In the genomic region with DNA sequence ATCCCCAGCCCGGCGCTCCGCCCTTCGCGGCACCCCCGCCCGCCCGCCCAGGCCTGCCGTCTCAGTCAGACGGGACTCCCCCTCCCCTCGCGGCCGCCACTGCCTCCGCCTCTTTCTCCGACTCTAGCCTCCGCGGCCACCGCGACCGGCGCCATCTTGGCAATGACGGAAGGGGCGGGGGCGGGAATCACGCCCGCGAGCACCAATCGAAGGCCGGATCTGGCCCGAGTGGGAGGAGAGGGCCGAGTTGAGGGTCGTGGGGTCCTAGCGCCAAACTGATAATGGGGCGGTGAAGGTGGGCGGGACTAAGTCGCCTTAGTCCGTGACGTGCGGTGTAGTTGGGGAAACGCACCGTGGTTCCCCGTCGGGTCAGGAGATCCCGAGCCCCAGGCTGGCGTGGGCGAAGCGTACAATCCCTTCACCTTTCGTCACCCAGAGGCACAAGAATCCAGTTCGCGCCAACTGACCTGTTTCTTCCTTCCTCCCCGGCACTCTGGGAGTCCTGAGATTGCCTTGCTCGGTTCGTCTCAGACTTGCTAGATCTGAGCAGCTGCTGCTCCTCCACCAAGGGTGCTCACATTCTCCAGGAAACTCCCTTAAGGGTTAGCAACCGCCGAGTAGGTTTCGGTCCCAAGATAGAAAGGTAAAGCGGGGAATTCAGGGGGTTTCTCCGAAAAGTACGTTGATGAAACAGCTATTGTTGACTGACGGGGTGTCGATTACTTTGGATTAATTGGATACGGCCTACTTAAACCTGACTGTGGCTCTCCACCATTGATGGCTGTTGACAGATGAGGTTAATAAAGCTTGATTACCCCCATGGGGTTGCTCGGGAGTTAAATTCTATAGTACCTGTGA, we compare ENCODE assay signal across 8 cellular contexts. TPM values are rescaled to one million over a fixed set of nuclear protein-coding genes. Genes with fewer than 3 reads are reported as not detected.
DNase-seq lines count a peak whose midpoint lies in the region; ATAC-seq and TF ChIP-seq lines count a peak whose summit lies in the region.

A gene (minus strand): TSS at position 164 of the 858 bp plus-strand sequence. CDS start 35,843 bp downstream, outside the sequence.

- peak within 1 kb of the TSS; percentile 85 for H3K4me3 ChIP-seq in CD8-positive, alpha-beta T cell (ENCODE audit: low read depth, low read length)

- peaks cover 42% of the 10 kb centered on the region for H3K4me1 Mint-ChIP-seq in CD8-positive, alpha-beta T cell (ENCODE audit: low read depth)

- peaks cover 31% of the 10 kb centered on the region for H3K4me1 ChIP-seq in CD8-positive, alpha-beta T cell (ENCODE audit: insufficient read depth, low read length)

- H3K4me3 Mint-ChIP-seq in CD8-positive, alpha-beta T cell = peak within 1 kb of the TSS; percentile 88

- H3K36me3 ChIP-seq in CD8-positive, alpha-beta T cell (ENCODE audit: insufficient read depth, low read length) = no peaks in the 10 kb centered on the region

- intact Hi-C loops in CD8-positive, alpha-beta T cell (cut with DNase I, micrococcal nuclease) = loop anchor here (1.0 to 5.0 kb wide), 7 partner anchors 15 to 180 kb away; a partner anchor contains a TSS

- CTCF ChIA-PET in CD8-positive, alpha-beta T cell (lab: Charles Lee) = interaction anchor here (0.6 to 5.1 kb wide), 10 partner anchors 13 to 714 kb away, joined by 3 to 27 read pairs (median 5); no protein-coding TSS in a partner anchor

- peaks cover 15% of the 10 kb centered on the region for H3K36me3 Mint-ChIP-seq in CD8-positive, alpha-beta T cell

- DNase-seq in CD8-positive, alpha-beta T cell = peak; percentile 97 to 99 (median 98)
- DNase-seq in HS-27A (ENCODE audit: low read depth) (peak; percentile 96), NK-92 (lab: John Stamatoyannopoulos, UW; ENCODE audit: unreplicated experiment) (peak; percentile 88), lung microvascular endothelial cell (ENCODE audit: low read depth in 2 of 2) (peak; percentile 98 to 99)
- peak; percentile 99 for DNase-seq in activated CD8-positive, alpha-beta memory T cell treated with anti-CD3 and anti-CD28 coated beads for 24 hours
- DNase-seq in effector CD8-positive, alpha-beta T cell (lab: John Stamatoyannopoulos, UW) = peak; percentile 98
- DNase-seq in stimulated activated CD4-positive, alpha-beta T cell treated with anti-CD3 and anti-CD28 coated beads, TNF-alpha, amount 100 ng/mL, for 48 hours (ENCODE audit: low read depth in 3 of 3) = peak; percentile 96 to 98 (median 97)

- no peak for TF ChIP-seq CTCF in CD8-positive, alpha-beta T cell (IDR thresholded peaks at IDR 0.05)

- POLR2A ChIA-PET in CD8-positive, alpha-beta T cell (lab: Charles Lee) = interaction anchor here (1.0 to 4.4 kb wide), 17 partner anchors 10 to 77 kb away, joined by 3 to 53 read pairs (median 6); a partner anchor contains a TSS

- peak; percentile 83 for ATAC-seq in CD8-positive, alpha-beta T cell
- ATAC-seq in GM19467 (IDR thresholded peaks at IDR 0.05; ENCODE audit: unreplicated experiment) = peak; percentile 72

- no peaks in the 10 kb centered on the region for H3K27me3 Mint-ChIP-seq in CD8-positive, alpha-beta T cell (ENCODE audit: low read depth)

- no peaks in the 10 kb centered on the region for H3K9me3 ChIP-seq in CD8-positive, alpha-beta T cell (ENCODE audit: low read length)

- peak within 1 kb of the TSS; percentile 96 for H3K27ac ChIP-seq in CD8-positive, alpha-beta T cell (ENCODE audit: low read depth, low read length)

- peak within 1 kb of the TSS; percentile 98 for H3K27ac Mint-ChIP-seq in CD8-positive, alpha-beta T cell

- no peaks in the 10 kb centered on the region for H3K27me3 ChIP-seq in CD8-positive, alpha-beta T cell (ENCODE audit: insufficient read depth, low read length)

- H3K9me3 Mint-ChIP-seq in CD8-positive, alpha-beta T cell = no peaks in the 10 kb centered on the region

RNA-seq across cellular contexts. Expression of the gene that starts here (rescaled TPM):
- total RNA-seq in CD8-positive, alpha-beta T cell = 100 to 1,000 TPM; 105 TPM
- 13.7 and 21.0 TPM in 2 replicates for total RNA-seq in lung microvascular endothelial cell

Comparison
In these comparisons a context has a peak if more than half of its experiments do, and no peak if none do; other contexts are left out.
1. Peak in every context shown above with its lines: DNase-seq, ATAC-seq, H3K4me3 ChIP-seq and H3K27ac ChIP-seq.